ENCODE assay signal across 10 cellular contexts in the genomic region with DNA sequence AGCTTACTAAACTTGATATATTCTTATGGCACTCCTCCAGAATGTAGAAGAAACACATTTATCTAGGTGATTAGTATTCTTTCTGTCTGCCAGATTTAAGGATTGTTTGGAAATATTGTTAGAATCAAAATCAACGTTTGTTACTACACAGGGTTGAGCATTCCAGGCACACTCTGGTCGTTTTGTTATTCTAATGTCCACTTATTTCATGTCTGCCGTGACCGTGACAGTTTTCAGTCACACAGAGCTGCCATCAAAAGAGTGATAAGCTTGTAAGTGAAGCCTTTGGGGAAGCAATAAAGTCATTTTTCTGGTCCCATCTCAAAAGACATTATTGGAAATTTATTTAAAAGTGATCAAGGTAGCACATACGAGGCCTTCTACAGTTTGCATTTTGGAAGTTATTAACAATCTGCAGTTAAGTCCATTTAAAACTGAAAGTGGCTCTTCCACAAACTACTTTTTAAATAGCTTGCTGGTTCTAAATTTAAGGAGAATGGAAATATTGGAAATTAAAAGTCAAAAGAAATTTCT. TPM values are rescaled to one million over a fixed set of nuclear protein-coding genes. Genes with fewer than 3 reads are reported as not detected.
DNase-seq lines count a peak whose midpoint lies in the region; ATAC-seq and TF ChIP-seq lines count a peak whose summit lies in the region.
"Had no signal": no experiment of that assay in that cellular context is flagged by ENCODE, and none has a peak within 500 bp of the region (broad histone marks: within the 10 kb centered on the region; RNA-seq: fewer than 3 reads in every experiment).

No MANE protein-coding gene starts in this region.

- CTCF ChIA-PET in activated CD4-positive, alpha-beta T cell treated with anti-CD3 and anti-CD28 coated beads, Interleukin-2, amount 10 ng/mL, durations not matched to agents 7 days and 5 days (lab: Charles Lee): no interaction called here

- WGBS in heart left ventricle, 4 donors: 8 to 12% (median 10%) methylated on average over 5 of the region's 5 CpGs

- H3K4me1 ChIP-seq in heart left ventricle (peaks cover 15 to 95% (median 71%) of the 10 kb centered on the region in 12 donors), parathyroid adenoma (peaks cover 16% of the 10 kb centered on the region)

- H3K27ac Mint-ChIP-seq in activated CD4-positive, alpha-beta T cell treated with anti-CD3 and anti-CD28 coated beads, Interleukin-2, amount 10 ng/mL, durations not matched to agents 7 days and 5 days: no peak overlapping the region
- H3K27ac Mint-ChIP-seq: activated naive CD8-positive, alpha-beta T cell treated with anti-CD3 and anti-CD28 coated beads, Interleukin-2, amount 10 ng/mL, durations not matched to agents 7 days and 5 days had no signal

- H3K9me3 ChIP-seq in heart left ventricle: no peaks in the 10 kb centered on the region
- no peaks in the 10 kb centered on the region for H3K9me3 ChIP-seq in parathyroid adenoma (ENCODE audit: control insufficient read depth, low read length)

- no peak overlapping the region for H3K9ac ChIP-seq in parathyroid adenoma

- H3K27me3 ChIP-seq in heart left ventricle: no peaks in the 10 kb centered on the region
- H3K27me3 ChIP-seq in parathyroid adenoma (ENCODE audit: control insufficient read depth, insufficient read depth, low read length): no peaks in the 10 kb centered on the region

- ATAC-seq in heart left ventricle: no peak
- no peak for ATAC-seq in Right ventricle myocardium inferior
- no peak for ATAC-seq in activated T-cell treated with anti-CD3 and anti-CD28 coated beads, Interleukin-2, amount 50 U/mL, for 4 hours

- TF ChIP-seq CTCF in heart left ventricle (IDR thresholded peaks at IDR 0.05) (no peak), fibroblast of villous mesenchyme (IDR thresholded peaks at IDR 0.05; ENCODE audit: insufficient read depth, low read depth, low read length) (no peak), parathyroid adenoma (IDR thresholded peaks at IDR 0.05) (no peak)

- peaks cover 16% of the 10 kb centered on the region for H3K79me2 ChIP-seq in parathyroid adenoma

- H3K4me2 ChIP-seq in parathyroid adenoma (ENCODE audit: low read length): peak overlapping the region; percentile 60

- peak overlapping the region in 9 of 12 donors; percentile 20 to 45 (median 27) for H3K4me3 ChIP-seq in heart left ventricle
- H3K4me3 ChIP-seq in fibroblast of villous mesenchyme (ENCODE audit: low read depth, low read length): peak overlapping the region; percentile 26
- peak overlapping the region; percentile 27 for H3K4me3 ChIP-seq in parathyroid adenoma (ENCODE audit: low read depth, low read length)

- no peaks in the 10 kb centered on the region for H3K36me3 ChIP-seq in heart left ventricle
- no peaks in the 10 kb centered on the region for H3K36me3 ChIP-seq in parathyroid adenoma (ENCODE audit: control insufficient read depth, insufficient read depth, low read length)

- no peak for TF ChIP-seq POLR2A in heart left ventricle (IDR thresholded peaks at IDR 0.05)

- intact Hi-C loops in heart left ventricle (cut with DNase I) (loop anchor here in 4 of 10 donors (2.0 to 10.0 kb wide), 3 partner anchors 38 to 54 kb away; a partner anchor contains a TSS), Right ventricle myocardium inferior (cut with DNase I) (loop anchor here (5.0 kb wide), 1 partner anchor 68 kb away; no protein-coding TSS in a partner anchor)

- H3K9me3 Mint-ChIP-seq in activated T-cell treated with anti-CD3 and anti-CD28 coated beads, Interleukin-2, amount 50 U/mL, for 4 hours: no peaks in the 10 kb centered on the region
- no peaks in the 10 kb centered on the region for H3K9me3 Mint-ChIP-seq in activated CD4-positive, alpha-beta T cell treated with anti-CD3 and anti-CD28 coated beads, Interleukin-2, amount 10 ng/mL, durations not matched to agents 7 days and 5 days
- H3K9me3 Mint-ChIP-seq: activated naive CD8-positive, alpha-beta T cell treated with anti-CD3 and anti-CD28 coated beads, Interleukin-2, amount 10 ng/mL, durations not matched to agents 7 days and 5 days had no signal

- H3K36me3 Mint-ChIP-seq in activated T-cell treated with anti-CD3 and anti-CD28 coated beads, Interleukin-2, amount 50 U/mL, for 4 hours (ENCODE audit: insufficient read depth): peaks cover 2% of the 10 kb centered on the region
- H3K36me3 Mint-ChIP-seq in activated CD4-positive, alpha-beta T cell treated with anti-CD3 and anti-CD28 coated beads, Interleukin-2, amount 10 ng/mL, durations not matched to agents 7 days and 5 days (ENCODE audit: low read depth): no peaks in the 10 kb centered on the region

- H2AFZ ChIP-seq in parathyroid adenoma: no peak overlapping the region

- H3K27ac ChIP-seq in heart left ventricle (peak overlapping the region; percentile 24 to 78 (median 70)), parathyroid adenoma (peak overlapping the region; percentile 46)

- H3K27me3 Mint-ChIP-seq in activated T-cell treated with anti-CD3 and anti-CD28 coated beads, Interleukin-2, amount 50 U/mL, for 4 hours (ENCODE audit: low read depth): peaks cover 2% of the 10 kb centered on the region
- H3K27me3 Mint-ChIP-seq in activated CD4-positive, alpha-beta T cell treated with anti-CD3 and anti-CD28 coated beads, Interleukin-2, amount 10 ng/mL, durations not matched to agents 7 days and 5 days: peaks cover 2% of the 10 kb centered on the region

- POLR2A ChIA-PET in activated CD4-positive, alpha-beta T cell treated with anti-CD3 and anti-CD28 coated beads, Interleukin-2, amount 10 ng/mL, durations not matched to agents 7 days and 5 days (lab: Charles Lee): no interaction called here

- DNase-seq in heart left ventricle: no peak
- DNase-seq in Right ventricle myocardium inferior (ENCODE audit: missing footprints): no peak
- no peak for DNase-seq in fibroblast of villous mesenchyme (ENCODE audit: low read depth)
- DNase-seq in activated T-cell treated with anti-CD3 and anti-CD28 coated beads, Interleukin-2, amount 50 U/mL, for 4 hours: no peak
- no peak for DNase-seq in activated CD4-positive, alpha-beta T cell treated with anti-CD3 and anti-CD28 coated beads, Interleukin-2, amount 10 ng/mL, durations not matched to agents 7 days and 5 days
- no peak for DNase-seq in activated CD4-positive, alpha-beta T cell treated with anti-CD3 and anti-CD28 coated beads for 4 hours
- no peak for DNase-seq in activated CD4-positive, CD25-positive, alpha-beta regulatory T cell (lab: John Stamatoyannopoulos, UW)
- DNase-seq: activated naive CD8-positive, alpha-beta T cell treated with anti-CD3 and anti-CD28 coated beads, Interleukin-2, amount 10 ng/mL, durations not matched to agents 7 days and 5 days; NCI-H1417 treated with DMSO at 0.1 percent for 48 hours had no signal

- no peaks in the 10 kb centered on the region for H3K4me1 Mint-ChIP-seq in activated T-cell treated with anti-CD3 and anti-CD28 coated beads, Interleukin-2, amount 50 U/mL, for 4 hours (ENCODE audit: low read depth)
- no peaks in the 10 kb centered on the region for H3K4me1 Mint-ChIP-seq in activated CD4-positive, alpha-beta T cell treated with anti-CD3 and anti-CD28 coated beads, Interleukin-2, amount 10 ng/mL, durations not matched to agents 7 days and 5 days
- H3K4me1 Mint-ChIP-seq: activated naive CD8-positive, alpha-beta T cell treated with anti-CD3 and anti-CD28 coated beads, Interleukin-2, amount 10 ng/mL, durations not matched to agents 7 days and 5 days had no signal

- H3K4me3 Mint-ChIP-seq in activated T-cell treated with anti-CD3 and anti-CD28 coated beads, Interleukin-2, amount 50 U/mL, for 4 hours: no peak overlapping the region
- no peak overlapping the region for H3K4me3 Mint-ChIP-seq in activated CD4-positive, alpha-beta T cell treated with anti-CD3 and anti-CD28 coated beads, Interleukin-2, amount 10 ng/mL, durations not matched to agents 7 days and 5 days
- H3K4me3 Mint-ChIP-seq: activated naive CD8-positive, alpha-beta T cell treated with anti-CD3 and anti-CD28 coated beads, Interleukin-2, amount 10 ng/mL, durations not matched to agents 7 days and 5 days had no signal

RNA-seq across cellular contexts. Expression of a gene that starts 38.0 kb away (rescaled TPM):
- 100 to 1,000 TPM in 2 of 9 donors, 10 to 100 TPM in 7; 76.6 to 121 (median 98.5) TPM for total RNA-seq in heart left ventricle
- 10 to 100 TPM; 12.7 to 24.3 TPM for polyA plus RNA-seq in heart left ventricle
- 97.6 TPM for total RNA-seq in Right ventricle myocardium inferior
- total RNA-seq in fibroblast of villous mesenchyme: 4.8 and 10.4 TPM in 2 replicates
- 1 to 10 TPM; 2.7 to 6.9 (median 5.8) TPM for total RNA-seq in activated T-cell treated with anti-CD3 and anti-CD28 coated beads, Interleukin-2, amount 50 U/mL, for 4 hours
- total RNA-seq in activated CD4-positive, alpha-beta T cell treated with anti-CD3 and anti-CD28 coated beads, Interleukin-2, amount 10 ng/mL, durations not matched to agents 7 days and 5 days: 1 to 10 TPM in 1 of 2 experiments, under 1 TPM in 1; 0.97 to 1.6 TPM
